In genomic region chr1:10637833-10638558, GRCh38 we compare ENCODE assay signal across 11 cellular contexts.
DNase-seq lines count a peak whose midpoint lies in the region; ATAC-seq, FAIRE-seq and TF ChIP-seq lines count a peak whose summit lies in the region.
"Had no signal": no experiment of that assay in that cellular context is flagged by ENCODE, and none has a peak within 500 bp of the region (broad histone marks: within the 10 kb centered on the region; RNA-seq: fewer than 3 reads in every experiment).

No MANE protein-coding gene starts in this region.

- H3K9me3 Mint-ChIP-seq in CD8-positive, alpha-beta T cell, result no peaks in the 10 kb centered on the region
- H3K9me3 Mint-ChIP-seq in nephron progenitor cell, result no peaks in the 10 kb centered on the region

- DNase-seq in CD8-positive, alpha-beta T cell, result peak in 2 of 7 experiments; percentile 20 to 55
- DNase-seq in RWPE1 (ENCODE audit: low spot score), result no peak
- no peak for DNase-seq in skeletal muscle cell (ENCODE audit: low read depth)
- no peak for DNase-seq in GM12892 (ENCODE audit: insufficient read length)
- DNase-seq in superior temporal gyrus (ENCODE audit: extremely low spot score), result no peak
- DNase-seq in nephron progenitor cell, result no peak
- DNase-seq in NCI-H1092 (lab: John Stamatoyannopoulos, UW), result no peak
- DNase-seq: activated effector memory CD4-positive, alpha-beta T cell treated with Interleukin-2 at 50 U/mL for 16 hours; midbrain; NCI-H1105 had no signal

- ATAC-seq in CD8-positive, alpha-beta T cell, result peak; percentile 42
- no peak for ATAC-seq in gastroesophageal sphincter

- H3K27me3 Mint-ChIP-seq in CD8-positive, alpha-beta T cell (ENCODE audit: low read depth), result no peaks in the 10 kb centered on the region
- H3K27me3 Mint-ChIP-seq in nephron progenitor cell (ENCODE audit: low read depth, poor library complexity), result peaks cover 62% of the 10 kb centered on the region

- no peak for TF ChIP-seq EP300 in gastroesophageal sphincter (IDR thresholded peaks at IDR 0.05)

- H3K4me1 Mint-ChIP-seq in CD8-positive, alpha-beta T cell (ENCODE audit: low read depth), result peaks cover 4% of the 10 kb centered on the region
- peaks cover 12% of the 10 kb centered on the region for H3K4me1 Mint-ChIP-seq in nephron progenitor cell

- peaks cover 2% of the 10 kb centered on the region for H3K36me3 Mint-ChIP-seq in CD8-positive, alpha-beta T cell
- H3K36me3 Mint-ChIP-seq in nephron progenitor cell (ENCODE audit: low read depth), result no peaks in the 10 kb centered on the region

- H3K27me3 ChIP-seq in CD8-positive, alpha-beta T cell (ENCODE audit: insufficient read depth, low read length), result no peaks in the 10 kb centered on the region
- H3K27me3 ChIP-seq in gastroesophageal sphincter, result peaks cover 3% of the 10 kb centered on the region

- WGBS in gastroesophageal sphincter (ENCODE audit: low coverage in 1 of 2), 2 donors, result 37 to 45% methylated on average over 5 to 7 of the region's 29 CpGs

- no peak overlapping the region for H3K27ac ChIP-seq in CD8-positive, alpha-beta T cell (ENCODE audit: low read depth, low read length)
- H3K27ac ChIP-seq in RWPE1 (peak overlapping the region; percentile 83), gastroesophageal sphincter (peak overlapping the region in 3 of 4 donors; percentile 33 to 77 (median 73))

- no peak overlapping the region for H3K4me3 ChIP-seq in CD8-positive, alpha-beta T cell (ENCODE audit: low read depth, low read length)
- H3K4me3 ChIP-seq in gastroesophageal sphincter (peak overlapping the region in 1 of 2 donors; percentile 42), skeletal muscle cell (ENCODE audit: low read depth, low read length) (peak overlapping the region; percentile 26)

- no peaks in the 10 kb centered on the region for H3K9me3 ChIP-seq in CD8-positive, alpha-beta T cell (ENCODE audit: low read length)
- no peaks in the 10 kb centered on the region for H3K9me3 ChIP-seq in gastroesophageal sphincter

- no peak overlapping the region for H3K4me3 Mint-ChIP-seq in CD8-positive, alpha-beta T cell
- no peak overlapping the region for H3K4me3 Mint-ChIP-seq in nephron progenitor cell

- TF ChIP-seq POLR2A in gastroesophageal sphincter (IDR thresholded peaks at IDR 0.05) (no peak), GM12892 (IDR thresholded peaks at IDR 0.05; ENCODE audit: low read depth, low read length) (no peak)

- H3K4me1 ChIP-seq in CD8-positive, alpha-beta T cell (ENCODE audit: insufficient read depth, low read length), result peaks cover 6% of the 10 kb centered on the region
- peaks cover 0 to 73% (median 28%) of the 10 kb centered on the region in 3 donors for H3K4me1 ChIP-seq in gastroesophageal sphincter

- no peaks in the 10 kb centered on the region for H3K36me3 ChIP-seq in CD8-positive, alpha-beta T cell (ENCODE audit: insufficient read depth, low read length)
- H3K36me3 ChIP-seq in gastroesophageal sphincter, result peaks cover 0 to 32% of the 10 kb centered on the region in 2 donors

- POLR2A ChIA-PET in CD8-positive, alpha-beta T cell (lab: Charles Lee), result interaction anchor here (0.8 kb wide), 1 partner anchor 132 kb away, joined by 3 read pairs; no protein-coding TSS in a partner anchor
- POLR2A ChIA-PET in RWPE1 (lab: Yijun Ruan, JAX; ENCODE audit: low non-redundant PET), result no interaction called here

- intact Hi-C loops in CD8-positive, alpha-beta T cell (cut with DNase I, micrococcal nuclease), result loop anchor here in 1 of 2 experiments (5.0 kb wide), 1 partner anchor 146 kb away; no protein-coding TSS in a partner anchor

- FAIRE-seq in GM12892 (lab: Jason Lieb, UNC), result no peak

- CTCF ChIA-PET in CD8-positive, alpha-beta T cell (lab: Charles Lee), result no interaction called here
- CTCF ChIA-PET in RWPE1 (lab: Yijun Ruan, JAX), result no interaction called here

- no peak overlapping the region for H3K27ac Mint-ChIP-seq in CD8-positive, alpha-beta T cell
- no peak overlapping the region for H3K27ac Mint-ChIP-seq in nephron progenitor cell

- TF ChIP-seq CTCF in CD8-positive, alpha-beta T cell (IDR thresholded peaks at IDR 0.05), result no peak
- no peak for TF ChIP-seq CTCF in RWPE1 (conservative IDR thresholded peaks at IDR 0.05; ENCODE audit: low read depth)
- no peak for TF ChIP-seq CTCF in gastroesophageal sphincter (IDR thresholded peaks at IDR 0.05)
- no peak for TF ChIP-seq CTCF in nephron progenitor cell (IDR thresholded peaks at IDR 0.05)
